Comparison of ENCODE assay signal across 1 cellular context in genomic region chr13:38349386-38350113, GRCh38.
A peak's percentile ranks its signal among the peaks of the same experiment; 100 is the strongest.
TF ChIP-seq lines count a peak whose summit lies in the region.

Gene UFM1, plus strand, starts transcription at chr13:38349851. Its CDS starts 69 bp downstream, at chr13:38349920.

TF ChIP-seq in GM12878, 131 proteins besides CTCF, POLR2A, EP300 and RAD21 (continued from another document and continues in another):
- TF ChIP-seq ZNF687 (IDR thresholded peaks at IDR 0.05) (no peak), RBBP5 (conservative IDR thresholded peaks at IDR 0.05) (no peak), STAT1 (conservative IDR thresholded peaks at IDR 0.05) (peak; percentile 75; the same call in 1 of the 2 replicates), ZNF217 (IDR thresholded peaks at IDR 0.05) (no peak), ASH2L (IDR thresholded peaks at IDR 0.05; ENCODE audit: borderline replicate concordance, low read depth) (no peak), RUNX3 (IDR thresholded peaks at IDR 0.05; ENCODE audit: low read length) (no peak), SMAD5 (IDR thresholded peaks at IDR 0.05; ENCODE audit: low read depth) (peak; percentile 81), IRF4 (IDR thresholded peaks at IDR 0.05; ENCODE audit: low read depth, low read length) (no peak), PKNOX1 (IDR thresholded peaks at IDR 0.05) (peak; percentile 57), BCL11A (IDR thresholded peaks at IDR 0.05; ENCODE audit: low read depth, low read length) (no peak), BHLHE40 (IDR thresholded peaks at IDR 0.05; ENCODE audit: borderline replicate concordance in 1 of 2, low read depth in 2 of 2, low read length in 1 of 2) (peak; percentile 11 to 37; a peak in 2 of 4 replicates), FOXM1 (IDR thresholded peaks at IDR 0.05; ENCODE audit: low read depth, low read length) (no peak), RELB (IDR thresholded peaks at IDR 0.05; ENCODE audit: low read depth) (peak; percentile 94), MYC (IDR thresholded peaks at IDR 0.05; ENCODE audit: insufficient read depth, insufficient read length, insufficient replicate concordance, low read length, severe bottlenecking) (peak; percentile 54), ZSCAN29 (IDR thresholded peaks at IDR 0.05) (no peak), STAT3 (IDR thresholded peaks at IDR 0.05; ENCODE audit: low read depth, low read length) (no peak), MEF2A (IDR thresholded peaks at IDR 0.05; ENCODE audit: insufficient read depth, low read depth, low read length) (no peak), IKZF1 (conservative IDR thresholded peaks at IDR 0.05) (peak; percentile 56), CBFB (IDR thresholded peaks at IDR 0.05; ENCODE audit: low read depth) (peak; percentile 54), IRF5 (IDR thresholded peaks at IDR 0.05; ENCODE audit: borderline replicate concordance) (peak; percentile 98), ATF7 (IDR thresholded peaks at IDR 0.05; ENCODE audit: low read depth) (peak; percentile 61), POLR2AphosphoS2 (IDR thresholded peaks at IDR 0.05; ENCODE audit: low read depth, low read length) (peak; percentile 64; the same call in 1 of the 2 replicates), PAX8 (IDR thresholded peaks at IDR 0.05) (no peak), PML (IDR thresholded peaks at IDR 0.05; ENCODE audit: low read length) (peak; percentile 69; the same call in 1 of the 2 replicates), ZNF207 (IDR thresholded peaks at IDR 0.05; ENCODE audit: borderline replicate concordance) (no peak; the same call in 1 of the 2 replicates), ZZZ3 (IDR thresholded peaks at IDR 0.05; ENCODE audit: control insufficient read depth, insufficient read length, low read depth) (no peak), SUPT20H (IDR thresholded peaks at IDR 0.05; ENCODE audit: borderline replicate concordance, control insufficient read depth, low read depth, low read length) (no peak), EZH2 (IDR thresholded peaks at IDR 0.05; ENCODE audit: borderline replicate concordance, control insufficient read depth, low read depth, low read length) (no peak), SIX5 (IDR thresholded peaks at IDR 0.05; ENCODE audit: low read depth, low read length, severe bottlenecking) (peak; percentile 1), USF1 (IDR thresholded peaks at IDR 0.05; ENCODE audit: borderline replicate concordance, extremely low read length, insufficient read depth, low read depth, low read length) (no peak), TARDBP (IDR thresholded peaks at IDR 0.05; ENCODE audit: borderline replicate concordance) (no peak), HCFC1 (IDR thresholded peaks at IDR 0.05; ENCODE audit: low read length) (peak; percentile 60), SMC3 (IDR thresholded peaks at IDR 0.05; ENCODE audit: borderline replicate concordance, low read length) (no peak), CHD1 (IDR thresholded peaks at IDR 0.05; ENCODE audit: low read depth, low read length) (no peak), MLLT1 (IDR thresholded peaks at IDR 0.05) (peak; percentile 71; the same call in 1 of the 2 replicates), SRF (IDR thresholded peaks at IDR 0.05; ENCODE audit: low read depth in 2 of 2, low read length in 2 of 2) (no peak), CREB1 (IDR thresholded peaks at IDR 0.05; ENCODE audit: low read depth) (peak; percentile 83), USF2 (IDR thresholded peaks at IDR 0.05; ENCODE audit: borderline replicate concordance, low read depth, low read length) (no peak), ZNF622 (IDR thresholded peaks at IDR 0.05) (no peak), CBX3 (IDR thresholded peaks at IDR 0.05; ENCODE audit: borderline replicate concordance, low read depth) (no peak), YBX1 (IDR thresholded peaks at IDR 0.05) (no peak), RAD51 (IDR thresholded peaks at IDR 0.05) (no peak), SIN3A (IDR thresholded peaks at IDR 0.05; ENCODE audit: low read depth, low read length) (peak; percentile 71), ZNF24 (IDR thresholded peaks at IDR 0.05) (no peak; the same call in 1 of the 2 replicates), MTA3 (IDR thresholded peaks at IDR 0.05; ENCODE audit: borderline replicate concordance, low read length) (no peak), BCLAF1 (IDR thresholded peaks at IDR 0.05) (no peak), NFYA (IDR thresholded peaks at IDR 0.05; ENCODE audit: borderline replicate concordance, low read depth, low read length) (no peak), TCF3 (IDR thresholded peaks at IDR 0.05; ENCODE audit: borderline replicate concordance, insufficient read depth, low read depth, low read length) (no peak), KLF5 (IDR thresholded peaks at IDR 0.05; ENCODE audit: partially characterized antibody) (peak; percentile 50), FOXK2 (IDR thresholded peaks at IDR 0.05) (no peak), WRNIP1 (IDR thresholded peaks at IDR 0.05; ENCODE audit: borderline replicate concordance, low read depth, low read length) (no peak), PAX5 (IDR thresholded peaks at IDR 0.05; ENCODE audit: borderline replicate concordance, low read depth, low read length) (0 out of 2 replicates have a peak, but pooled peaks have one; percentile 14), FOS (IDR thresholded peaks at IDR 0.05; ENCODE audit: borderline replicate concordance, extremely low read depth, insufficient read length) (no peak), EGR1 (IDR thresholded peaks at IDR 0.05; ENCODE audit: borderline replicate concordance in 1 of 2, low read depth in 2 of 2, low read length in 2 of 2) (no peak; a peak in 1 of 3 replicates)
